Comparison of ENCODE assay signal across 19 cellular contexts in the genomic region with DNA sequence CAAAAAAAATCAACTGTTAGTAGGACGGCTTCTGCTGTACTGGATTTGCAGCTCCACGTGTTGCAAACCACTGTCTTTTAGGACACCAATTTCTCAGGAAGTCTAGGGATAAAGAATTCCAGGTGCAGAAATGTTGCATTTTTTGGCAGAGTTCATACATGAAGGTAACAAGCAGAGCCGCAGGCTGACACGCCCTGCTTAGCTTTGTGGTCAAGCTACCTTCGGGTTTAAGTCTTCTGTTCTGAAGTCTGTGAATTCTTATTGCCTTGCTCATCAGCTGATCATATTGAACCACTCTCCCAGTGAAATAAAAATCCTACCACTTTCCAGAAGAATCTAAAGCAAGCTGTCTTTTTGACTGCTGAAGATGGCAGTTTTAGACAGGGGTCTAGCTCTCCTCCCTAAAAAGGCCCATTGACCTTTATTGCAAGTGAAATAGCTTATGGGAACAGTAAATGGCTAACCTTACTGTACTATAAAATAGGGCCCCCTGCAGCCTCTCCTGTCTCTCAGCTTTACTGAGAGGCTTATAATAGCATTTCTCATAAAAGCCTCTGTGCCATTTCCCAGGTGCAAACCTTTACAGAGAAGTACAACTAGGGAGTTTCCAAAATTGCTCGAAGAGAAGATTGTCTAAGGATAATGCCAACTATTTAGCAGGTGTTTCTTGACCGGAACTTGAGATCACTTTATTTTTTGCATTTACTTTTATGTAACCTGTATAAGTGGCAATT.
DNase-seq lines count a peak whose midpoint lies in the region; ATAC-seq and TF ChIP-seq lines count a peak whose summit lies in the region.
"Had no signal": no experiment of that assay in that cellular context is flagged by ENCODE, and none has a peak within 500 bp of the region (broad histone marks: within the 10 kb centered on the region; RNA-seq: fewer than 3 reads in every experiment).

No MANE protein-coding gene starts in this region.

- TF ChIP-seq POLR2A in gastroesophageal sphincter (IDR thresholded peaks at IDR 0.05): no peak

- TF ChIP-seq CTCF in RWPE1 (conservative IDR thresholded peaks at IDR 0.05; ENCODE audit: low read depth) (no peak), fibroblast of villous mesenchyme (IDR thresholded peaks at IDR 0.05; ENCODE audit: insufficient read depth, low read depth, low read length) (no peak), gastroesophageal sphincter (IDR thresholded peaks at IDR 0.05) (no peak)

- no peaks in the 10 kb centered on the region for H3K9me3 ChIP-seq in gastroesophageal sphincter
- H3K9me3 ChIP-seq: left ventricle myocardium inferior, uterus had no signal

- H3K4me3 ChIP-seq in fibroblast of villous mesenchyme (ENCODE audit: low read depth, low read length) (no peak overlapping the region), gastroesophageal sphincter (no peak overlapping the region)
- H3K4me3 ChIP-seq: cardiac muscle cell, K562, left ventricle myocardium inferior, uterus had no signal

- H3K27ac ChIP-seq in RWPE1: no peak overlapping the region
- H3K27ac ChIP-seq in gastroesophageal sphincter: no peak overlapping the region
- H3K27ac ChIP-seq: cardiac muscle cell, left ventricle myocardium inferior, uterus had no signal

- CTCF ChIA-PET in RWPE1 (lab: Yijun Ruan, JAX): interaction anchor here (0.8 kb wide), 1 partner anchor 14 kb away, joined by 3 read pairs; no protein-coding TSS in a partner anchor

- no peaks in the 10 kb centered on the region for H3K36me3 ChIP-seq in gastroesophageal sphincter
- H3K36me3 ChIP-seq: cardiac muscle cell, left ventricle myocardium inferior, uterus had no signal

- TF ChIP-seq EP300 in gastroesophageal sphincter (IDR thresholded peaks at IDR 0.05): no peak

- POLR2A ChIA-PET in RWPE1 (lab: Yijun Ruan, JAX; ENCODE audit: low non-redundant PET): interaction anchor here (0.6 kb wide), 1 partner anchor 79 kb away, joined by 3 read pairs; no protein-coding TSS in a partner anchor

- WGBS in gastroesophageal sphincter (ENCODE audit: low coverage in 1 of 2), 2 donors: 84 to 94% methylated on average over 6 to 7 of the region's 7 CpGs

- peak; percentile 37 for DNase-seq in HK-2 (ENCODE audit: unreplicated experiment)
- DNase-seq in RWPE1 (ENCODE audit: low spot score): peak; percentile 83
- DNase-seq in fibroblast of villous mesenchyme (ENCODE audit: low read depth): peak; percentile 2
- no peak for DNase-seq in dermis blood vessel endothelial cell
- no peak for DNase-seq in SKM-1 (lab: John Stamatoyannopoulos, UW; ENCODE audit: unreplicated experiment)
- DNase-seq: activated CD8-positive, alpha-beta T cell treated with anti-CD3 and anti-CD28 coated beads, Interleukin-2, amount 10 ng/mL, durations not matched to agents 7 days and 5 days; activated gamma-delta T cell treated with Interleukin-2 at 50 U/mL for 16 hours; CD8-positive, alpha-beta memory T cell; left ventricle myocardium inferior; NCI-H2029; nephron progenitor cell; stimulated activated CD4-positive, alpha-beta T cell treated with anti-CD3 and anti-CD28 coated beads, Interleukin-4, amount 100 ng/mL, for 4 hours; uterus had no signal

- no peaks in the 10 kb centered on the region for H3K4me1 ChIP-seq in gastroesophageal sphincter
- H3K4me1 ChIP-seq: left ventricle myocardium inferior, uterus had no signal

- H3K27me3 ChIP-seq in gastroesophageal sphincter: no peaks in the 10 kb centered on the region
- H3K27me3 ChIP-seq: cardiac muscle cell, uterus had no signal

- ATAC-seq in gastroesophageal sphincter (no peak), HG02678 (IDR thresholded peaks at IDR 0.05; ENCODE audit: unreplicated experiment) (no peak)
- ATAC-seq: activated CD8-positive, alpha-beta T cell treated with anti-CD3 and anti-CD28 coated beads, Interleukin-2, amount 10 ng/mL, durations not matched to agents 7 days and 5 days; K562; sciatic nerve; stimulated activated effector memory CD8-positive, alpha-beta T cell treated with anti-CD3 and anti-CD28 coated beads, Interleukin-12 subunit alpha, Interleukin-12 subunit beta, amount 100 ng/mL, for 72 hours had no signal

Comparison
In these comparisons a context has a peak if more than half of its experiments do, and no peak if none do; other contexts are left out.
1. DNase-seq: peak in HK-2 (single experiment), RWPE1 (single experiment) and fibroblast of villous mesenchyme (single experiment); none in dermis blood vessel endothelial cell (single experiment) and SKM-1 (single experiment).